ENCODE assay signal across 24 cellular contexts in genomic region chr2:224563537-224563936, GRCh38. TPM values are rescaled to one million over a fixed set of nuclear protein-coding genes. Genes with fewer than 3 reads are reported as not detected.
DNase-seq lines count a peak whose midpoint lies in the region; ATAC-seq lines count a peak whose summit lies in the region.
"Had no signal": no experiment of that assay in that cellular context is flagged by ENCODE, and none has a peak within 500 bp of the region (broad histone marks: within the 10 kb centered on the region; RNA-seq: fewer than 3 reads in every experiment).

No MANE protein-coding gene starts in this region.

- CTCF ChIA-PET in naive thymus-derived CD4-positive, alpha-beta T cell (lab: Charles Lee), result interaction anchor here (0.5 to 0.6 kb wide), 2 partner anchors 13 to 1766 kb away, joined by 3 read pairs; no protein-coding TSS in a partner anchor
- CTCF ChIA-PET in activated naive CD4-positive, alpha-beta T cell treated with anti-CD3 and anti-CD28 coated beads, Interleukin-2, amount 10 ng/mL, durations not matched to agents 7 days and 5 days (lab: Charles Lee), result no interaction called here

- no peaks in the 10 kb centered on the region for H3K27me3 Mint-ChIP-seq in naive thymus-derived CD4-positive, alpha-beta T cell
- no peaks in the 10 kb centered on the region for H3K27me3 Mint-ChIP-seq in activated naive CD4-positive, alpha-beta T cell treated with anti-CD3 and anti-CD28 coated beads, Interleukin-2, amount 10 ng/mL, durations not matched to agents 7 days and 5 days
- H3K27me3 Mint-ChIP-seq: natural killer cell treated with Interleukin-12 subunit alpha and Interleukin-12 subunit beta and Interleukin-15 and Interleukin-18, amount 100 ng/mL, for 72 hours had no signal

- H3K36me3 Mint-ChIP-seq in naive thymus-derived CD4-positive, alpha-beta T cell, result peaks cover 0 to 33% (median 24%) of the 10 kb centered on the region in 5 donors
- H3K36me3 Mint-ChIP-seq in activated naive CD4-positive, alpha-beta T cell treated with anti-CD3 and anti-CD28 coated beads, Interleukin-2, amount 10 ng/mL, durations not matched to agents 7 days and 5 days, result peaks cover 30% of the 10 kb centered on the region

- peaks cover 11 to 63% (median 22%) of the 10 kb centered on the region in 7 donors for H3K4me1 Mint-ChIP-seq in naive thymus-derived CD4-positive, alpha-beta T cell
- peaks cover 4% of the 10 kb centered on the region for H3K4me1 Mint-ChIP-seq in activated naive CD4-positive, alpha-beta T cell treated with anti-CD3 and anti-CD28 coated beads, Interleukin-2, amount 10 ng/mL, durations not matched to agents 7 days and 5 days

- no peak overlapping the region for H3K4me3 ChIP-seq in naive thymus-derived CD4-positive, alpha-beta T cell (ENCODE audit: low read length)
- H3K4me3 ChIP-seq: gastroesophageal sphincter, pancreas, thyroid gland had no signal

- POLR2A ChIA-PET in naive thymus-derived CD4-positive, alpha-beta T cell (lab: Charles Lee), result interaction anchor here (0.6 kb wide), 1 partner anchor 55 kb away, joined by 4 read pairs; no protein-coding TSS in a partner anchor

- H3K27ac ChIP-seq in naive thymus-derived CD4-positive, alpha-beta T cell (ENCODE audit: low read depth, low read length), result no peak overlapping the region
- H3K27ac ChIP-seq: gastroesophageal sphincter, pancreas, thyroid gland had no signal

- no peak for ATAC-seq in naive thymus-derived CD4-positive, alpha-beta T cell
- ATAC-seq in GM21447 (IDR thresholded peaks at IDR 0.05; ENCODE audit: unreplicated experiment), result no peak
- ATAC-seq: activated naive CD4-positive, alpha-beta T cell treated with anti-CD3 and anti-CD28 coated beads, Interleukin-2, amount 50 U/mL, for 72 hours; gastroesophageal sphincter; left ventricle myocardium superior; natural killer cell treated with Interleukin-12 subunit alpha and Interleukin-12 subunit beta and Interleukin-15 and Interleukin-18, amount 100 ng/mL, for 72 hours; pancreas had no signal

- H3K9me3 Mint-ChIP-seq in naive thymus-derived CD4-positive, alpha-beta T cell, result peaks cover 0 to 19% (median 6%) of the 10 kb centered on the region in 11 donors
- H3K9me3 Mint-ChIP-seq in activated naive CD4-positive, alpha-beta T cell treated with anti-CD3 and anti-CD28 coated beads, Interleukin-2, amount 10 ng/mL, durations not matched to agents 7 days and 5 days, result peaks cover 11% of the 10 kb centered on the region
- H3K9me3 Mint-ChIP-seq: natural killer cell treated with Interleukin-12 subunit alpha and Interleukin-12 subunit beta and Interleukin-15 and Interleukin-18, amount 100 ng/mL, for 72 hours had no signal

- DNase-seq in EH (ENCODE audit: low read depth) (peak; percentile 36), M059J (ENCODE audit: low read depth) (peak; percentile 37), dedifferentiated amniotic fluid mesenchymal stem cell (ENCODE audit: extremely low spot score) (peak; percentile 86), nucleus accumbens (lab: John Stamatoyannopoulos, UW) (no peak)
- DNase-seq in naive thymus-derived CD4-positive, alpha-beta T cell, result no peak
- DNase-seq in activated naive CD4-positive, alpha-beta T cell treated with anti-CD3 and anti-CD28 coated beads, Interleukin-2, amount 10 ng/mL, durations not matched to agents 7 days and 5 days, result no peak
- DNase-seq: activated CD4-positive, alpha-beta T cell treated with anti-CD3 and anti-CD28 coated beads for 4 hours; cerebellar nuclear complex; DMS 273 treated with DMSO at 0.1 percent for 48 hours; left ventricle myocardium superior; NCI-H1092 treated with DMSO at 0.1 percent for 48 hours; NCI-H1930; NCI-H526 treated with DMSO at 0.1 percent for 48 hours; pancreas; stimulated activated CD4-positive, alpha-beta T cell treated with anti-CD3 and anti-CD28 coated beads, Interleukin-12 subunit alpha, Interleukin-12 subunit beta, amount 100 ng/mL, for 4 hours; stimulated activated CD4-positive, alpha-beta T cell treated with anti-CD3 and anti-CD28 coated beads, Interleukin-4, amount 100 ng/mL, for 24 hours; stimulated activated naive CD4-positive, alpha-beta T cell treated with Interleukin-2 at 50 U/mL for 16 hours; T-helper 2 cell; thyroid gland had no signal

- H3K27ac Mint-ChIP-seq in naive thymus-derived CD4-positive, alpha-beta T cell, result peak overlapping the region in 1 of 9 donors; percentile 17
- no peak overlapping the region for H3K27ac Mint-ChIP-seq in activated naive CD4-positive, alpha-beta T cell treated with anti-CD3 and anti-CD28 coated beads, Interleukin-2, amount 10 ng/mL, durations not matched to agents 7 days and 5 days
- H3K27ac Mint-ChIP-seq: activated naive CD4-positive, alpha-beta T cell treated with anti-CD3 and anti-CD28 coated beads, Interleukin-2, amount 50 U/mL, for 72 hours; natural killer cell treated with Interleukin-12 subunit alpha and Interleukin-12 subunit beta and Interleukin-15 and Interleukin-18, amount 100 ng/mL, for 72 hours had no signal

- H3K27me3 ChIP-seq in naive thymus-derived CD4-positive, alpha-beta T cell (ENCODE audit: control insufficient read depth in 2 of 2, insufficient read depth in 2 of 2, low read length in 2 of 2), result no peaks in the 10 kb centered on the region
- H3K27me3 ChIP-seq: gastroesophageal sphincter, pancreas, thyroid gland had no signal

- no peaks in the 10 kb centered on the region for H3K9me3 ChIP-seq in naive thymus-derived CD4-positive, alpha-beta T cell (ENCODE audit: control insufficient read depth in 2 of 3, low read length in 3 of 3)
- H3K9me3 ChIP-seq: gastroesophageal sphincter, pancreas, thyroid gland had no signal

- H3K36me3 ChIP-seq in naive thymus-derived CD4-positive, alpha-beta T cell (ENCODE audit: control insufficient read depth in 2 of 3, insufficient read depth in 3 of 3, low read length in 3 of 3), result no peaks in the 10 kb centered on the region
- H3K36me3 ChIP-seq: pancreas, thyroid gland had no signal

- intact Hi-C loops in naive thymus-derived CD4-positive, alpha-beta T cell (cut with micrococcal nuclease), result no loop called here

- H3K4me3 Mint-ChIP-seq in naive thymus-derived CD4-positive, alpha-beta T cell, result peak overlapping the region in 7 of 10 donors; percentile 3 to 55 (median 29)
- H3K4me3 Mint-ChIP-seq in activated naive CD4-positive, alpha-beta T cell treated with anti-CD3 and anti-CD28 coated beads, Interleukin-2, amount 10 ng/mL, durations not matched to agents 7 days and 5 days, result no peak overlapping the region
- H3K4me3 Mint-ChIP-seq: CD14-positive monocyte; natural killer cell treated with Interleukin-12 subunit alpha and Interleukin-12 subunit beta and Interleukin-15 and Interleukin-18, amount 100 ng/mL, for 72 hours had no signal

- peaks cover 25 to 36% of the 10 kb centered on the region in 2 donors for H3K4me1 ChIP-seq in naive thymus-derived CD4-positive, alpha-beta T cell (ENCODE audit: control insufficient read depth in 2 of 2, insufficient read depth in 2 of 2, low read length in 2 of 2)

RNA-seq across cellular contexts. Expression of gene CUL3, which starts 21.6 kb away (rescaled TPM):
- 41.5 and 68.0 TPM in 2 replicates for total RNA-seq in M059J (2014; rRNA removed; shearing (Covaris generic))
- total RNA-seq in naive thymus-derived CD4-positive, alpha-beta T cell, result 10 to 100 TPM; 70.5 to 97.0 (median 87.8) TPM
- 10 to 100 TPM; 21.4 to 38.2 TPM for polyA plus RNA-seq in naive thymus-derived CD4-positive, alpha-beta T cell

Comparison
In these comparisons a context has a peak if more than half of its experiments do, and no peak if none do; other contexts are left out.
1. DNase-seq: peak in EH (single experiment), M059J (single experiment) and dedifferentiated amniotic fluid mesenchymal stem cell (single experiment); none in naive thymus-derived CD4-positive, alpha-beta T cell (0 of 9), activated naive CD4-positive, alpha-beta T cell treated with anti-CD3 and anti-CD28 coated beads, Interleukin-2, amount 10 ng/mL, durations not matched to agents 7 days and 5 days (single experiment) and nucleus accumbens (0 of 56).